ENCODE assay signal across 29 cellular contexts in genomic region chr1:84214115-84214956, GRCh38.
DNase-seq lines count a peak whose midpoint lies in the region; ATAC-seq and TF ChIP-seq lines count a peak whose summit lies in the region.
"Had no signal": no experiment of that assay in that cellular context is flagged by ENCODE, and none has a peak within 500 bp of the region (broad histone marks: within the 10 kb centered on the region; RNA-seq: fewer than 3 reads in every experiment).

No MANE protein-coding gene starts in this region.

- H3K27ac ChIP-seq in HCT116 (ENCODE audit: low read depth, low read length) (peak overlapping the region; percentile 62), PC-9 (no peak overlapping the region)
- no peak overlapping the region for H3K27ac ChIP-seq in naive thymus-derived CD4-positive, alpha-beta T cell (ENCODE audit: low read depth, low read length)
- H3K27ac ChIP-seq: HL-60, KMS-11, Peyer's patch had no signal

- H3K9me2 ChIP-seq in HCT116 (ENCODE audit: insufficient read depth) = no peaks in the 10 kb centered on the region
- H3K9me2 ChIP-seq in PC-9 (ENCODE audit: insufficient read depth) = no peaks in the 10 kb centered on the region

- H3K4me3 Mint-ChIP-seq in activated T-cell treated with anti-CD3 and anti-CD28 coated beads, Interleukin-2, amount 50 U/mL, for 72 hours = no peak overlapping the region
- H3K4me3 Mint-ChIP-seq in naive thymus-derived CD4-positive, alpha-beta T cell = no peak overlapping the region
- H3K4me3 Mint-ChIP-seq: IgD-negative memory B cell had no signal

- peak overlapping the region; percentile 32 for H3K27ac Mint-ChIP-seq in activated T-cell treated with anti-CD3 and anti-CD28 coated beads, Interleukin-2, amount 50 U/mL, for 72 hours
- peak overlapping the region in 5 of 9 donors; percentile 32 to 69 (median 55) for H3K27ac Mint-ChIP-seq in naive thymus-derived CD4-positive, alpha-beta T cell

- BruUV-seq in HCT116 (replicated peaks; lab: Mats Ljungman, UMichigan) (no TSS peak), PC-9 (replicated peaks; lab: Mats Ljungman, UMichigan) (no TSS peak)

- H2AFZ ChIP-seq in HCT116 (ENCODE audit: low read depth, low read length, poor library complexity, severe bottlenecking) = no peak overlapping the region
- H2AFZ ChIP-seq in PC-9 = no peak overlapping the region

- POLR2A ChIA-PET in HCT116 (lab: Charles Lee) = no interaction called here
- POLR2A ChIA-PET in naive thymus-derived CD4-positive, alpha-beta T cell (lab: Charles Lee) = interaction anchor here (0.7 kb wide), 3 partner anchors 34 to 336 kb away, joined by 3 to 5 read pairs (median 3); no protein-coding TSS in a partner anchor
- POLR2A ChIA-PET in PC-9 (lab: Charles Lee; ENCODE audit: unreplicated experiment) = no interaction called here

- RAD21 ChIA-PET in HCT116 (lab: Charles Lee; ENCODE audit: low non-redundant PET in 1 of 2, low total read pairs in 2 of 2, uncharacterized antibody in 2 of 2, unreplicated experiment in 2 of 2) = interaction anchor here in 1 of 2 experiments (0.7 kb wide), 1 partner anchor 267 kb away, joined by 5 read pairs; no protein-coding TSS in a partner anchor

- no peak overlapping the region for H3K9ac ChIP-seq in HCT116 (ENCODE audit: low read length)
- H3K9ac ChIP-seq: KMS-11 had no signal

- no peak overlapping the region for H3K4me3 ChIP-seq in HCT116 (replicated peaks in 1 of 2; ENCODE audit: low read depth in 1 of 2, low read length in 2 of 2)
- H3K4me3 ChIP-seq in naive thymus-derived CD4-positive, alpha-beta T cell (ENCODE audit: low read length) = no peak overlapping the region
- H3K4me3 ChIP-seq in PC-9 = no peak overlapping the region
- H3K4me3 ChIP-seq: GM12878, HAP-1, Peyer's patch had no signal

- peaks cover 24 to 37% of the 10 kb centered on the region in 2 experiments for H3K4me1 ChIP-seq in HCT116 (ENCODE audit: control insufficient read depth in 1 of 2, insufficient read depth in 2 of 2, low read length in 2 of 2)
- no peaks in the 10 kb centered on the region for H3K4me1 ChIP-seq in naive thymus-derived CD4-positive, alpha-beta T cell (ENCODE audit: control insufficient read depth in 2 of 2, insufficient read depth in 2 of 2, low read length in 2 of 2)
- H3K4me1 ChIP-seq in PC-9 (replicated peaks; ENCODE audit: insufficient read depth) = no peaks in the 10 kb centered on the region
- H3K4me1 ChIP-seq: Caco-2, Peyer's patch had no signal

- no peak for TF ChIP-seq RAD21 in HCT116 (IDR thresholded peaks at IDR 0.05; ENCODE audit: low read depth)

- H3K79me2 ChIP-seq in HCT116 (ENCODE audit: insufficient read depth, low read length) (no peaks in the 10 kb centered on the region), PC-9 (ENCODE audit: low read depth) (no peaks in the 10 kb centered on the region)

- ATAC-seq in activated T-cell treated with anti-CD3 and anti-CD28 coated beads, Interleukin-2, amount 50 U/mL, for 72 hours (replicated peaks in 1 of 2) = no peak
- ATAC-seq in HCT116 = peak; percentile 69
- ATAC-seq in naive thymus-derived CD4-positive, alpha-beta T cell = no peak
- ATAC-seq in HG02623 (IDR thresholded peaks at IDR 0.05; ENCODE audit: unreplicated experiment) = no peak
- no peak for ATAC-seq in HG02678 (IDR thresholded peaks at IDR 0.05; ENCODE audit: unreplicated experiment)
- ATAC-seq: GM12878 had no signal

- peaks cover 7% of the 10 kb centered on the region for H3K4me1 Mint-ChIP-seq in activated T-cell treated with anti-CD3 and anti-CD28 coated beads, Interleukin-2, amount 50 U/mL, for 72 hours (ENCODE audit: low read depth)
- H3K4me1 Mint-ChIP-seq in naive thymus-derived CD4-positive, alpha-beta T cell = peaks cover 6 to 63% (median 37%) of the 10 kb centered on the region in 7 donors

- H3F3A ChIP-seq in PC-9 (ENCODE audit: insufficient read depth, low read depth) = no peaks in the 10 kb centered on the region

- TF ChIP-seq CTCF in HCT116 (IDR thresholded peaks at IDR 0.05 in 2 of 3, conservative IDR thresholded peaks at IDR 0.05 in 1 of 3; ENCODE audit: borderline replicate concordance in 1 of 3, insufficient read depth in 1 of 3, low read depth in 2 of 3, low read length in 2 of 3) = no peak
- TF ChIP-seq CTCF in PC-9 (conservative IDR thresholded peaks at IDR 0.05) = no peak

- H3K36me3 ChIP-seq in HCT116 (ENCODE audit: control insufficient read depth in 1 of 2, insufficient read depth in 2 of 2, low read length in 2 of 2) (peaks cover 5 to 16% of the 10 kb centered on the region in 2 experiments; a peak in 2 of 4 replicates), PC-9 (ENCODE audit: low read depth) (no peaks in the 10 kb centered on the region)
- H3K36me3 ChIP-seq in naive thymus-derived CD4-positive, alpha-beta T cell (ENCODE audit: control insufficient read depth in 2 of 3, insufficient read depth in 3 of 3, low read length in 3 of 3) = peaks cover 0 to 23% (median 0%) of the 10 kb centered on the region in 3 experiments
- H3K36me3 ChIP-seq: HAP-1 had no signal

- DNase-seq in activated T-cell treated with anti-CD3 and anti-CD28 coated beads, Interleukin-2, amount 50 U/mL, for 72 hours = no peak
- no peak for DNase-seq in activated T-cell treated with anti-CD3 and anti-CD28 coated beads, Interleukin-2, amount 50 U/mL, for 48 hours
- DNase-seq in HCT116 (ENCODE audit: low read depth, low spot score) (no peak), PC-9 (no peak)
- DNase-seq in naive thymus-derived CD4-positive, alpha-beta T cell = no peak
- DNase-seq: Caco-2; CD4-positive, CD25-positive, alpha-beta regulatory T cell; DMS 273 treated with DMSO at 0.1 percent for 48 hours; DMS79; EL; GDM1; GOT3; NCI-H1048; NCI-H1417; NCI-H1694; NCI-H2029 treated with DMSO at 0.1 percent for 48 hours; NCI-H2171; NCI-H226; NCI-H510A; NCI-H69; Peyer's patch; SHP77 treated with DMSO at 0.1 percent for 48 hours had no signal

- H3K27me3 ChIP-seq in HCT116 (ENCODE audit: insufficient read depth, low read length) (no peaks in the 10 kb centered on the region), PC-9 (ENCODE audit: insufficient read depth, low read depth) (no peaks in the 10 kb centered on the region)
- no peaks in the 10 kb centered on the region for H3K27me3 ChIP-seq in naive thymus-derived CD4-positive, alpha-beta T cell (ENCODE audit: control insufficient read depth in 2 of 2, insufficient read depth in 2 of 2, low read length in 2 of 2)
- H3K27me3 ChIP-seq: Peyer's patch had no signal

- H3K9me3 ChIP-seq in HCT116 (ENCODE audit: control insufficient read depth in 1 of 2, insufficient read depth in 1 of 2, low read depth in 1 of 2, low read length in 2 of 2) (no peaks in the 10 kb centered on the region), PC-9 (ENCODE audit: insufficient read depth, low read depth) (no peaks in the 10 kb centered on the region)
- H3K9me3 ChIP-seq in naive thymus-derived CD4-positive, alpha-beta T cell (ENCODE audit: control insufficient read depth in 2 of 3, low read length in 3 of 3) = peaks cover 0 to under 1% (median 0%) of the 10 kb centered on the region in 3 experiments
- H3K9me3 ChIP-seq: Caco-2, HAP-1, Peyer's patch had no signal

- CTCF ChIA-PET in HCT116 (lab: Charles Lee) (no interaction called here), PC-9 (lab: Charles Lee) (no interaction called here)
- CTCF ChIA-PET in naive thymus-derived CD4-positive, alpha-beta T cell (lab: Charles Lee) = interaction anchor here (0.7 kb wide), 1 partner anchor 219 kb away, joined by 6 read pairs; no protein-coding TSS in a partner anchor

- no peaks in the 10 kb centered on the region for H3K9me3 Mint-ChIP-seq in activated T-cell treated with anti-CD3 and anti-CD28 coated beads, Interleukin-2, amount 50 U/mL, for 72 hours
- peaks cover 0 to 5% (median under 1%) of the 10 kb centered on the region in 11 donors for H3K9me3 Mint-ChIP-seq in naive thymus-derived CD4-positive, alpha-beta T cell

- H4K20me1 ChIP-seq in HCT116 (ENCODE audit: insufficient read depth) = no peaks in the 10 kb centered on the region
- H4K20me1 ChIP-seq in PC-9 (ENCODE audit: insufficient read depth) = no peaks in the 10 kb centered on the region

- TF ChIP-seq POLR2A in HCT116 (IDR thresholded peaks at IDR 0.05; ENCODE audit: borderline replicate concordance, extremely low read depth, insufficient read depth, insufficient read length) = no peak

- H3K4me2 ChIP-seq in HCT116 (ENCODE audit: low read length) (peak overlapping the region; percentile 36), PC-9 (no peak overlapping the region)
- H3K4me2 ChIP-seq: KMS-11 had no signal

- intact Hi-C loops in HCT116 (cut with micrococcal nuclease) = no loop called here
- intact Hi-C loops in naive thymus-derived CD4-positive, alpha-beta T cell (cut with micrococcal nuclease) = no loop called here
- intact Hi-C loops in PC-9 (cut with micrococcal nuclease; ENCODE audit: unreplicated experiment) = no loop called here

- H3K36me3 Mint-ChIP-seq in activated T-cell treated with anti-CD3 and anti-CD28 coated beads, Interleukin-2, amount 50 U/mL, for 72 hours (ENCODE audit: insufficient read depth in 2 of 2) = peaks cover 3 to 9% of the 10 kb centered on the region in 2 donors
- H3K36me3 Mint-ChIP-seq in naive thymus-derived CD4-positive, alpha-beta T cell = peaks cover 11 to 65% (median 55%) of the 10 kb centered on the region in 5 donors

- H3K27me3 Mint-ChIP-seq in activated T-cell treated with anti-CD3 and anti-CD28 coated beads, Interleukin-2, amount 50 U/mL, for 72 hours (ENCODE audit: low read depth) = no peaks in the 10 kb centered on the region
- H3K27me3 Mint-ChIP-seq in naive thymus-derived CD4-positive, alpha-beta T cell = no peaks in the 10 kb centered on the region
- H3K27me3 Mint-ChIP-seq: CD4-positive, CD25-positive, alpha-beta regulatory T cell; IgD-negative memory B cell had no signal

TF ChIP-seq in HCT116, 20 proteins besides CTCF, POLR2A, EP300 and RAD21 (continues in another document):
- TF ChIP-seq FOSL1 (IDR thresholded peaks at IDR 0.05; ENCODE audit: low read depth) = peak; percentile 17; the same call in 1 of the 2 replicates
- TF ChIP-seq ZNF274 (IDR thresholded peaks at IDR 0.05; ENCODE audit: low read depth, low read length) = no peak
- no peak for TF ChIP-seq POLR2AphosphoS5 (IDR thresholded peaks at IDR 0.05; ENCODE audit: low read depth, low read length)
- no peak for TF ChIP-seq MAX (IDR thresholded peaks at IDR 0.05)
- no peak for TF ChIP-seq ATF3 (IDR thresholded peaks at IDR 0.05)
- TF ChIP-seq EGR1 (IDR thresholded peaks at IDR 0.05; ENCODE audit: low read depth) = no peak
- no peak for TF ChIP-seq EZH2phosphoT487 (IDR thresholded peaks at IDR 0.05; ENCODE audit: borderline replicate concordance)
- TF ChIP-seq CEBPB (IDR thresholded peaks at IDR 0.05; ENCODE audit: low read depth) = no peak
- TF ChIP-seq ZFX (IDR thresholded peaks at IDR 0.05) = no peak
- TF ChIP-seq SRF (IDR thresholded peaks at IDR 0.05; ENCODE audit: low read depth) = no peak
- no peak for TF ChIP-seq TCF7L2 (IDR thresholded peaks at IDR 0.05; ENCODE audit: borderline replicate concordance, extremely low read depth, insufficient read depth, insufficient read length)
